1 cellular context compared by ENCODE assay signal in genomic region chr1:53196485-53197271, GRCh38.
A peak's percentile ranks its signal among the peaks of the same experiment; 100 is the strongest.
TF ChIP-seq lines count a peak whose summit lies in the region.

Gene CPT2, plus strand, starts transcription at chr1:53196824. Its CDS starts 120 bp downstream, at chr1:53196944.

TF ChIP-seq in K562, 482 proteins besides CTCF, POLR2A, EP300 and RAD21 (continued from another document):
- TF ChIP-seq GMEB1 (CRISPR knock-in tag; IDR thresholded peaks at IDR 0.05) (peak; percentile 18; the same call in 1 of the 2 replicates), NONO (IDR thresholded peaks at IDR 0.05; ENCODE audit: low read depth in 2 of 2, low read length in 1 of 2) (peak; percentile 68 to 71; a peak in 3 of 4 replicates), KLF1 (tag; IDR thresholded peaks at IDR 0.05) (peak; percentile 83), HCFC1 (IDR thresholded peaks at IDR 0.05; ENCODE audit: low read depth, low read length) (peak; percentile 41; the same call in 1 of the 2 replicates), TEAD1 (CRISPR knock-in tag; IDR thresholded peaks at IDR 0.05) (0 out of 4 replicates have a peak, but pooled peaks of 1 of the 2 experiments have one; percentile 18), MBD1 (CRISPR knock-in tag; IDR thresholded peaks at IDR 0.05) (no peak), DMBX1 (CRISPR knock-in tag; IDR thresholded peaks at IDR 0.05; ENCODE audit: borderline replicate concordance) (peak; percentile 67; the same call in 1 of the 2 replicates), ETS1 (conservative IDR thresholded peaks at IDR 0.05; ENCODE audit: control insufficient read depth, low read depth, low read length) (peak; percentile 64), NR3C1 (CRISPR knock-in tag; IDR thresholded peaks at IDR 0.05) (peak; percentile 71; the same call in 1 of the 2 replicates), LCOR (CRISPR knock-in tag; IDR thresholded peaks at IDR 0.05) (peak; percentile 75), SETDB1 (IDR thresholded peaks at IDR 0.05; ENCODE audit: low read length) (no peak), HNRNPUL1 (IDR thresholded peaks at IDR 0.05; ENCODE audit: low read length) (no peak), ILK (tag; IDR thresholded peaks at IDR 0.05; ENCODE audit: borderline replicate concordance, low read depth) (no peak), ZNF511 (CRISPR knock-in tag; IDR thresholded peaks at IDR 0.05) (peak; percentile 37; the same call in 1 of the 2 replicates), ZNF76 (CRISPR knock-in tag; IDR thresholded peaks at IDR 0.05; ENCODE audit: borderline replicate concordance) (no peak), KAT2B (IDR thresholded peaks at IDR 0.05; ENCODE audit: low read depth, low read length) (no peak), SIRT6 (IDR thresholded peaks at IDR 0.05; ENCODE audit: low read depth, low read length) (no peak)
